ENCODE assay signal across 7 cellular contexts in genomic region chr5:57494104-57495098, GRCh38. TPM values are rescaled to one million over a fixed set of nuclear protein-coding genes. Genes with fewer than 3 reads are reported as not detected.
DNase-seq lines count a peak whose midpoint lies in the region; ATAC-seq and TF ChIP-seq lines count a peak whose summit lies in the region.

No MANE protein-coding gene starts in this region.

- H3K4me1 ChIP-seq in lower lobe of right lung, result peaks cover 21% of the 10 kb centered on the region
- peaks cover 0 to 17% (median 6%) of the 10 kb centered on the region in 4 donors for H3K4me1 ChIP-seq in tibial artery
- no peaks in the 10 kb centered on the region for H3K4me1 ChIP-seq in OCI-LY7 (ENCODE audit: insufficient read depth, low read length, poor library complexity, severe bottlenecking)

- H3K9me3 ChIP-seq in lower lobe of right lung (no peaks in the 10 kb centered on the region), tibial artery (no peaks in the 10 kb centered on the region), OCI-LY7 (ENCODE audit: low read length) (no peaks in the 10 kb centered on the region)

- H3K4me3 ChIP-seq in lower lobe of right lung, result no peak overlapping the region
- no peak overlapping the region for H3K4me3 ChIP-seq in tibial artery
- no peak overlapping the region for H3K4me3 ChIP-seq in OCI-LY7 (ENCODE audit: low read depth, low read length, poor library complexity, severe bottlenecking)

- H4K20me1 ChIP-seq in OCI-LY7 (ENCODE audit: insufficient read depth, low read length), result no peaks in the 10 kb centered on the region

- no peaks in the 10 kb centered on the region for H3K36me3 ChIP-seq in lower lobe of right lung
- no peaks in the 10 kb centered on the region for H3K36me3 ChIP-seq in tibial artery
- no peaks in the 10 kb centered on the region for H3K36me3 ChIP-seq in OCI-LY7 (ENCODE audit: insufficient read depth, low read length)

- H3K27ac ChIP-seq in lower lobe of right lung (peak overlapping the region; percentile 44), tibial artery (peak overlapping the region in 1 of 2 donors; percentile 17), OCI-LY7 (ENCODE audit: low read depth, low read length, poor library complexity, severe bottlenecking) (no peak overlapping the region)

- H3K79me2 ChIP-seq in OCI-LY7 (ENCODE audit: insufficient read depth, low read depth, low read length), result no peaks in the 10 kb centered on the region

- ATAC-seq in GM18520 (IDR thresholded peaks at IDR 0.05; ENCODE audit: unreplicated experiment) (peak; percentile 37), HG03095 (IDR thresholded peaks at IDR 0.05; ENCODE audit: unreplicated experiment) (peak; percentile 48), lower lobe of right lung (peak; percentile 84 to 91)

- POLR2A ChIA-PET in OCI-LY7 (lab: Charles Lee), result no interaction called here

- CTCF ChIA-PET in OCI-LY7 (lab: Charles Lee; ENCODE audit: unreplicated experiment), result no interaction called here

- DNase-seq in RPMI8226 (peak; percentile 98), amniotic stem cell (lab: John Stamatoyannopoulos, UW) (peak; percentile 96), lower lobe of right lung (peak; percentile 74), tibial artery (peak; percentile 32 to 73), OCI-LY7 (ENCODE audit: low spot score) (no peak)

- H3K9me2 ChIP-seq in OCI-LY7 (ENCODE audit: insufficient read depth, low read length), result no peaks in the 10 kb centered on the region

- no peaks in the 10 kb centered on the region for H3K27me3 ChIP-seq in lower lobe of right lung (ENCODE audit: low read depth)
- H3K27me3 ChIP-seq in tibial artery, result no peaks in the 10 kb centered on the region

- TF ChIP-seq CTCF in lower lobe of right lung (IDR thresholded peaks at IDR 0.05), result no peak
- no peak for TF ChIP-seq CTCF in tibial artery (IDR thresholded peaks at IDR 0.05)
- TF ChIP-seq CTCF in OCI-LY7 (conservative IDR thresholded peaks at IDR 0.05; ENCODE audit: low read length), result no peak

- no TSS peak for BruUV-seq in OCI-LY7 (replicated peaks; lab: Mats Ljungman, UMichigan)

- intact Hi-C loops in lower lobe of right lung (cut with DNase I), result no loop called here
- intact Hi-C loops in tibial artery (cut with DNase I; ENCODE audit: low total_unique reads), result no loop called here
- intact Hi-C loops in OCI-LY7 (cut with micrococcal nuclease; ENCODE audit: unreplicated experiment), result loop anchor here (10.0 kb wide), 1 partner anchor 970 kb away; the partner anchor contains the start of gene PLK2

- no peak overlapping the region for H2AFZ ChIP-seq in OCI-LY7 (ENCODE audit: low read length)

- no peak overlapping the region for H3K4me2 ChIP-seq in OCI-LY7 (ENCODE audit: low read length)

RNA-seq across cellular contexts. Expression of gene ACTBL2, which starts 11.8 kb away (rescaled TPM):
- not detected for total RNA-seq in lower lobe of right lung
- total RNA-seq in OCI-LY7 (2014; rRNA removed; shearing (Covaris generic)), result not detected in 2 replicates
- not detected in 2 replicates for total RNA-seq in OCI-LY7 (2022)

Comparison
In these comparisons a context has a peak if more than half of its experiments do, and no peak if none do; other contexts are left out.
1. ATAC-seq: peak in every context shown above with its lines; median percentile 88 in lower lobe of right lung; 48 in HG03095; 37 in GM18520.